ENCODE assay signal across 24 cellular contexts in genomic region chr15:60914360-60914759, GRCh38.
"Had no signal": no experiment of that assay in that cellular context is flagged by ENCODE, and none has a peak within 500 bp of the region (broad histone marks: within the 10 kb centered on the region; RNA-seq: fewer than 3 reads in every experiment).

No MANE protein-coding gene starts in this region.

- H3K27me3 ChIP-seq: adrenal gland, ascending aorta, heart right ventricle, sigmoid colon, upper lobe of right lung had no signal

- ATAC-seq: activated CD8-positive, alpha-beta T cell treated with anti-CD3 and anti-CD28 coated beads, Interleukin-2, amount 10 ng/mL, durations not matched to agents 7 days and 5 days; activated naive CD4-positive, alpha-beta T cell treated with anti-CD3 and anti-CD28 coated beads, Interleukin-2, amount 50 U/mL, for 72 hours; heart right ventricle; left colon; lower lobe of right lung; mucosa of descending colon; upper lobe of right lung had no signal

- H3K4me3 ChIP-seq: adrenal gland, ascending aorta, cardiac muscle cell, heart right ventricle, lower lobe of right lung, mucosa of descending colon, sigmoid colon, SK-N-MC, smooth muscle cell, upper lobe of right lung had no signal

- DNase-seq: activated CD4-positive, alpha-beta T cell treated with anti-CD3 and anti-CD28 coated beads for 1 hour; activated CD4-positive, alpha-beta T cell treated with anti-CD3 and anti-CD28 coated beads, Interleukin-2, amount 50 U/mL, for 1 hour; activated CD8-positive, alpha-beta T cell treated with anti-CD3 and anti-CD28 coated beads, Interleukin-2, amount 10 ng/mL, durations not matched to agents 7 days and 5 days; adrenal gland; effector CD4-positive, alpha-beta T cell; heart right ventricle; islet precursor cell; left colon; lower lobe of right lung; mesendoderm; mucosa of descending colon; nephron progenitor cell; nucleus accumbens; sigmoid colon; stimulated activated CD4-positive, alpha-beta T cell treated with anti-CD3 and anti-CD28 coated beads, Interleukin-2, amount 100 ng/mL, for 48 hours; stimulated activated naive CD4-positive, alpha-beta T cell; SW 1271; upper lobe of right lung; WERI-Rb-1 had no signal

- H3K9me3 ChIP-seq: adrenal gland, ascending aorta, heart right ventricle, lower lobe of right lung, mucosa of descending colon, sigmoid colon, upper lobe of right lung had no signal

- H3K27ac ChIP-seq: adrenal gland, ascending aorta, cardiac muscle cell, heart right ventricle, lower lobe of right lung, SK-N-MC, upper lobe of right lung, WERI-Rb-1 had no signal

- H3K36me3 ChIP-seq: adrenal gland, ascending aorta, cardiac muscle cell, heart right ventricle, lower lobe of right lung, sigmoid colon, upper lobe of right lung, WERI-Rb-1 had no signal
